Comparison of ENCODE assay signal across 8 cellular contexts in the genomic region with DNA sequence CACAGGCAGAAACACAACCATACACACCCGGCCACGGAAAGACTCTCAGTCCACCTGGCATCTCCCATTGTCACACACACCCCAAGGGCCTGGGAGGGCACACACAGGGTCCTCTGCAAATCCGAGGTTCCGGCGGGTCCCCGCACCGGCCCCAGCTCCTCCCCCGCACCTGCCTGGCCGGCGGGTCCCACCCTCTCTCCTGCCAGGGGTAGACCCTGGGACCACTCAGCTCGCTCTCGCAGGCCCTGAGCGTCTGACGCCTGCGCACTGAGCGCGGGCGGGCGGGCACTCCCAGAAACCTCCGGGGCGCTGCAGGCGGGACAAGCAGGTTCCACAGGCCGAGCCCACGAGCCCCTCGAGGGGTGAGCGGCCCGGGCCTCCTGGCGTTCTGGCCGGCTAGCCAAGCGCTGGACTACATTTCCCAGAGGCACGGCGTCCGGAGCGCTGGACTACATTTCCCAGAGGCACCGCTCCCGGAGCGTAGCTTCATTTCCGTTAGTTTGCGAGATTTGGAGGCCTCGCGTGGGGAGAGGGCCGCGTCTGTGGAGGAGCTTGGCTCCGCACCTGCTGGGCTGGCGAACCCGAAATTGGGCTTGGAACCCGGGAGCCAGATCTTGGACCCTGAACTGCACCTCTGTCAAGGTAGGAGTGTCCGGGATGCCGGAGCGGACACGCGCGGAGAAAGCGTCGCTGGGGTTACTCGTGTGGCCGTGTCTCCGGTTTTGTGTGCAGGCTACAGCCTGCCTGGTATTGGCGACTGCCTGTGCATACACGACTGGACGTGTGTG. TPM values are rescaled to one million over a fixed set of nuclear protein-coding genes. Genes with fewer than 3 reads are reported as not detected.
DNase-seq lines count a peak whose midpoint lies in the region; ATAC-seq and TF ChIP-seq lines count a peak whose summit lies in the region.

A gene (plus strand): TSS at position 505 of the 788 bp plus-strand sequence. CDS start 10,686 bp downstream, outside the sequence.

- POLR2A ChIA-PET in IMR-90 (lab: Charles Lee; ENCODE audit: unreplicated experiment) = no interaction called here

- H2AK5ac ChIP-seq in IMR-90 (ENCODE audit: low read depth, low read length) = no peak within 1 kb of the TSS; the same call in 1 of the 2 replicates

- H3K79me1 ChIP-seq in IMR-90 (ENCODE audit: low read depth in 1 of 2, low read length in 2 of 2) = peaks cover 14 to 17% of the 10 kb centered on the region in 2 experiments

- H3K27ac ChIP-seq in IMR-90 (ENCODE audit: insufficient read depth, low read length) (peak within 1 kb of the TSS; percentile 56), epithelial cell of prostate (peak within 1 kb of the TSS; percentile 39)

- peak within 1 kb of the TSS; percentile 93 for H3K23ac ChIP-seq in IMR-90 (ENCODE audit: low read depth, low read length)

- no peak within 1 kb of the TSS for H2BK120ac ChIP-seq in IMR-90 (ENCODE audit: low read depth, low read length)

- H3K27me3 ChIP-seq in IMR-90 (ENCODE audit: control insufficient read depth, insufficient read depth, low read length) (no peaks in the 10 kb centered on the region), mononuclear cell (ENCODE audit: insufficient read depth, low read length) (no peaks in the 10 kb centered on the region)

- H4K5ac ChIP-seq in IMR-90 (ENCODE audit: low read depth, low read length) = peak within 1 kb of the TSS; percentile 66

- no peak for TF ChIP-seq RAD21 in IMR-90 (IDR thresholded peaks at IDR 0.05; ENCODE audit: low read length)

- H2BK15ac ChIP-seq in IMR-90 (ENCODE audit: low read depth, low read length) = no peak within 1 kb of the TSS

- peak within 1 kb of the TSS; percentile 90 for H3K9ac ChIP-seq in IMR-90 (ENCODE audit: low read depth, low read length)

- H3K4me3 ChIP-seq in IMR-90 (ENCODE audit: insufficient read depth, low read depth, low read length) = peak within 1 kb of the TSS; percentile 93
- peak within 1 kb of the TSS; percentile 85 for H3K4me3 ChIP-seq in mononuclear cell (ENCODE audit: low read length)

- peak within 1 kb of the TSS; percentile 68 for H2AK9ac ChIP-seq in IMR-90 (replicated peaks; ENCODE audit: low read depth, low read length, poor library complexity)

- dilution Hi-C loops in IMR-90 (cut with HindIII; ENCODE audit: low sequenced_read_pairs, unreplicated experiment) = no loop called here

- no peak for TF ChIP-seq POLR2A in IMR-90 (IDR thresholded peaks at IDR 0.05; ENCODE audit: low read depth, low read length)

- peak within 1 kb of the TSS; percentile 99 for H3K4me2 ChIP-seq in IMR-90 (ENCODE audit: low read depth, low read length)

- H3K56ac ChIP-seq in IMR-90 (ENCODE audit: extremely low read depth, insufficient read depth, low read length) = peak within 1 kb of the TSS; percentile 67

- CTCF ChIA-PET in IMR-90 (lab: Yijun Ruan, JAX) = interaction anchor here (1.2 kb wide), 1 partner anchor 25 kb away, joined by 6 read pairs; no protein-coding TSS in a partner anchor

- 0 out of 2 replicates have a peak, but pooled peaks have one; percentile 4 for TF ChIP-seq CTCF in IMR-90 (conservative IDR thresholded peaks at IDR 0.05; ENCODE audit: low read depth, low read length)

- H3K4me1 ChIP-seq in IMR-90 (ENCODE audit: control insufficient read depth, insufficient read depth, low read length) = no peaks in the 10 kb centered on the region
- H3K4me1 ChIP-seq in mononuclear cell (ENCODE audit: insufficient read depth, low read length) = peaks cover 18% of the 10 kb centered on the region

- 0 out of 2 replicates have a peak within 1 kb of the TSS, but pooled peaks have one; percentile 10 for H3K18ac ChIP-seq in IMR-90 (ENCODE audit: low read depth, low read length)

- peak within 1 kb of the TSS; percentile 22 for H3K4ac ChIP-seq in IMR-90 (ENCODE audit: low read depth, low read length)

- 0% methylated on average over 35 of the region's 61 CpGs; no CpG with 5 or more reads in 1 of the 2 experiments for whole genome bisulfite sequencing in IMR-90 (ENCODE audit: extremely low coverage in 2 of 2, insufficient read length in 1 of 2), 2 experiments

- peak; percentile 98 for DNase-seq in DMS 273 (lab: John Stamatoyannopoulos, UW; ENCODE audit: unreplicated experiment)
- peak; percentile 95 for DNase-seq in IMR-90
- DNase-seq in OCI-M1 (lab: John Stamatoyannopoulos, UW) = peak; percentile 99
- DNase-seq in activated T-cell treated with anti-CD3 and anti-CD28 coated beads for 4 hours = peak; percentile 78
- peak; percentile 68 for DNase-seq in epithelial cell of prostate (ENCODE audit: low read depth, low spot score)
- peak; percentile 76 to 77 for DNase-seq in stimulated activated CD8-positive, alpha-beta memory T cell treated with anti-CD3 and anti-CD28 coated beads, Interleukin-2, amount 100 ng/mL, for 48 hours (ENCODE audit: low read depth in 2 of 2)

- H3K9me1 ChIP-seq in IMR-90 (ENCODE audit: insufficient read depth, low read length) = no peaks in the 10 kb centered on the region

- in situ Hi-C loops in IMR-90 (cut with MboI; ENCODE audit: low sequenced_read_pairs) = no loop called here

- peak within 1 kb of the TSS; percentile 80 to 90 for H4K8ac ChIP-seq in IMR-90 (ENCODE audit: low read depth in 2 of 2, low read length in 2 of 2)

- H2BK20ac ChIP-seq in IMR-90 (ENCODE audit: low read depth, low read length) = no peak within 1 kb of the TSS

- intact Hi-C loops in IMR-90 (cut with micrococcal nuclease) = loop anchor here (10.0 kb wide), 1 partner anchor 303 kb away; a partner anchor contains a TSS

- peak within 1 kb of the TSS; percentile 93 for H3K14ac ChIP-seq in IMR-90 (replicated peaks; ENCODE audit: low read depth, low read length)

- H3K9me3 ChIP-seq in IMR-90 (ENCODE audit: control insufficient read depth, insufficient read depth, low read length) (no peaks in the 10 kb centered on the region; the same call in none of the 2 replicates), mononuclear cell (ENCODE audit: low read depth, low read length) (peaks cover 14% of the 10 kb centered on the region)

- no peaks in the 10 kb centered on the region for H3K36me3 ChIP-seq in IMR-90 (ENCODE audit: control insufficient read depth, insufficient read depth, low read length)

- no TSS peak for BruUV-seq in IMR-90 (replicated peaks; lab: Mats Ljungman, UMichigan)

- peak; percentile 94 for ATAC-seq in GM21526 (IDR thresholded peaks at IDR 0.05; ENCODE audit: low FRiP score, unreplicated experiment)
- peak; percentile 98 for ATAC-seq in IMR-90 (ENCODE audit: low read depth)

- no peaks in the 10 kb centered on the region for H4K20me1 ChIP-seq in IMR-90 (ENCODE audit: insufficient read depth, low read length)

- H2BK5ac ChIP-seq in IMR-90 (ENCODE audit: low read depth, low read length, poor library complexity, severe bottlenecking) = peak within 1 kb of the TSS; percentile 14

- H2AFZ ChIP-seq in IMR-90 (replicated peaks; ENCODE audit: low read length, poor library complexity) = peak within 1 kb of the TSS; percentile 100

- H4K91ac ChIP-seq in IMR-90 (ENCODE audit: insufficient read depth, low read depth, low read length) = peak within 1 kb of the TSS; percentile 28

TF ChIP-seq in IMR-90, 13 proteins besides CTCF, POLR2A, EP300 and RAD21:
- TF ChIP-seq, protein P1, sequence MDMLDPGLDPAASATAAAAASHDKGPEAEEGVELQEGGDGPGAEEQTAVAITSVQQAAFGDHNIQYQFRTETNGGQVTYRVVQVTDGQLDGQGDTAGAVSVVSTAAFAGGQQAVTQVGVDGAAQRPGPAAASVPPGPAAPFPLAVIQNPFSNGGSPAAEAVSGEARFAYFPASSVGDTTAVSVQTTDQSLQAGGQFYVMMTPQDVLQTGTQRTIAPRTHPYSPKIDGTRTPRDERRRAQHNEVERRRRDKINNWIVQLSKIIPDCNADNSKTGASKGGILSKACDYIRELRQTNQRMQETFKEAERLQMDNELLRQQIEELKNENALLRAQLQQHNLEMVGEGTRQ (IDR thresholded peaks at IDR 0.05; ENCODE audit: low read depth, low read length) = no peak; the same call in 1 of the 2 replicates
- TF ChIP-seq SMC3 (IDR thresholded peaks at IDR 0.05; ENCODE audit: low read depth, low read length) (no peak), RFX5 (IDR thresholded peaks at IDR 0.05; ENCODE audit: low read depth, low read length) (no peak), MAZ (IDR thresholded peaks at IDR 0.05; ENCODE audit: borderline replicate concordance, low read depth, low read length) (peak; percentile 27; the same call in 1 of the 2 replicates), CHD1 (IDR thresholded peaks at IDR 0.05; ENCODE audit: low read depth, low read length) (no peak), BHLHE40 (IDR thresholded peaks at IDR 0.05; ENCODE audit: low read depth, low read length) (peak; percentile 3; the same call in 1 of the 2 replicates)
- TF ChIP-seq, protein P2, sequence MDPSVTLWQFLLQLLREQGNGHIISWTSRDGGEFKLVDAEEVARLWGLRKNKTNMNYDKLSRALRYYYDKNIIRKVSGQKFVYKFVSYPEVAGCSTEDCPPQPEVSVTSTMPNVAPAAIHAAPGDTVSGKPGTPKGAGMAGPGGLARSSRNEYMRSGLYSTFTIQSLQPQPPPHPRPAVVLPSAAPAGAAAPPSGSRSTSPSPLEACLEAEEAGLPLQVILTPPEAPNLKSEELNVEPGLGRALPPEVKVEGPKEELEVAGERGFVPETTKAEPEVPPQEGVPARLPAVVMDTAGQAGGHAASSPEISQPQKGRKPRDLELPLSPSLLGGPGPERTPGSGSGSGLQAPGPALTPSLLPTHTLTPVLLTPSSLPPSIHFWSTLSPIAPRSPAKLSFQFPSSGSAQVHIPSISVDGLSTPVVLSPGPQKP (IDR thresholded peaks at IDR 0.05; ENCODE audit: borderline replicate concordance, low read depth, low read length) = no peak

RNA-seq across cellular contexts. Expression of the gene that starts here (rescaled TPM):
- total RNA-seq in IMR-90 (2012; rRNA removed) (11.7 and 14.2 TPM in 2 replicates), mononuclear cell (3.8 TPM)
- 1.2 and 1.5 TPM in 2 replicates for polyA plus RNA-seq in IMR-90 (2012; rRNA removed)
- polyA plus RNA-seq in IMR-90 (2012; cell fraction: cytosol; rRNA removed) = 0.50 and 0.60 TPM in 2 replicates
- polyA plus RNA-seq in IMR-90 (2012; cell fraction: nucleus; rRNA removed; ENCODE audit: low replicate concordance) = 0.38 and 3.1 TPM in 2 replicates

Comparison
In these comparisons a context has a peak if more than half of its experiments do, and no peak if none do; other contexts are left out.
1. Peak in every context shown above with its lines: DNase-seq, ATAC-seq, H3K4me3 ChIP-seq and H3K27ac ChIP-seq.